In genomic region chr15:74865316-74865715, GRCh38 we compare ENCODE assay signal across 14 cellular contexts. TPM values are rescaled to one million over a fixed set of nuclear protein-coding genes. Genes with fewer than 3 reads are reported as not detected.
DNase-seq lines count a peak whose midpoint lies in the region; ATAC-seq, FAIRE-seq and TF ChIP-seq lines count a peak whose summit lies in the region.
"Had no signal": no experiment of that assay in that cellular context is flagged by ENCODE, and none has a peak within 500 bp of the region (broad histone marks: within the 10 kb centered on the region; RNA-seq: fewer than 3 reads in every experiment).

No MANE protein-coding gene starts in this region.

- CTCF ChIA-PET in A549 (lab: Yijun Ruan, JAX) = interaction anchor here (0.6 to 2.2 kb wide), 3 partner anchors 17 to 89 kb away, joined by 3 to 12 read pairs (median 5); no protein-coding TSS in a partner anchor
- CTCF ChIA-PET in CD8-positive, alpha-beta memory T cell (lab: Charles Lee) = no interaction called here

- no peaks in the 10 kb centered on the region for H3K27me3 ChIP-seq in CD8-positive, alpha-beta memory T cell (ENCODE audit: insufficient read depth, low read length, poor library complexity, severe bottlenecking)
- H3K27me3 ChIP-seq in mucosa of rectum (ENCODE audit: control insufficient read depth in 2 of 2, insufficient read depth in 2 of 2, low read length in 2 of 2) (no peaks in the 10 kb centered on the region), osteoblast (ENCODE audit: insufficient read depth, low read length) (no peaks in the 10 kb centered on the region)

- H2AFZ ChIP-seq in osteoblast (ENCODE audit: low read length) = no peak overlapping the region

- no peaks in the 10 kb centered on the region for H3K36me3 ChIP-seq in CD8-positive, alpha-beta memory T cell (ENCODE audit: insufficient read depth, low read length)
- H3K36me3 ChIP-seq in mucosa of rectum (ENCODE audit: control insufficient read depth in 2 of 2, insufficient read depth in 2 of 2, low read length in 2 of 2) = peaks cover 4 to 6% of the 10 kb centered on the region in 2 donors
- peaks cover 5% of the 10 kb centered on the region for H3K36me3 ChIP-seq in osteoblast (ENCODE audit: insufficient read depth, low read length)
- H3K36me3 ChIP-seq: prostate gland had no signal

- no peaks in the 10 kb centered on the region for H3K9me3 ChIP-seq in A549
- no peaks in the 10 kb centered on the region for H3K9me3 ChIP-seq in CD8-positive, alpha-beta memory T cell (ENCODE audit: low read length)
- no peaks in the 10 kb centered on the region for H3K9me3 ChIP-seq in mucosa of rectum (ENCODE audit: control insufficient read depth in 2 of 2, low read length in 2 of 2)
- no peaks in the 10 kb centered on the region for H3K9me3 ChIP-seq in osteoblast (ENCODE audit: low read depth, low read length)
- H3K9me3 ChIP-seq: prostate gland had no signal

- no peak for TF ChIP-seq POLR2A in A549 (IDR thresholded peaks at IDR 0.05; ENCODE audit: low read length)

- H3K4me2 ChIP-seq in A549 (no peak overlapping the region), osteoblast (ENCODE audit: insufficient read depth, low read length) (no peak overlapping the region)

- H3K4me3 ChIP-seq in A549 (no peak overlapping the region), mucosa of rectum (ENCODE audit: low read length in 2 of 2) (no peak overlapping the region), osteoblast (ENCODE audit: insufficient read depth, low read length) (no peak overlapping the region)
- no peak overlapping the region for H3K4me3 ChIP-seq in CD8-positive, alpha-beta memory T cell (ENCODE audit: low read length)
- H3K4me3 ChIP-seq: coronary artery, prostate gland had no signal

- peaks cover 60 to 74% (median 67%) of the 10 kb centered on the region in 3 donors for H3K4me1 Mint-ChIP-seq in CD8-positive, alpha-beta memory T cell

- TF ChIP-seq CTCF in A549 (IDR thresholded peaks at IDR 0.05) = no peak
- no peak for TF ChIP-seq CTCF in osteoblast (IDR thresholded peaks at IDR 0.05; ENCODE audit: extremely low read depth, low read depth, low read length)

- H3K27me3 Mint-ChIP-seq in CD8-positive, alpha-beta memory T cell = peaks cover 0 to 1% of the 10 kb centered on the region in 2 donors

- peaks cover 55% of the 10 kb centered on the region for H4K20me1 ChIP-seq in osteoblast (ENCODE audit: insufficient read depth, low read length)

- H3K9me3 Mint-ChIP-seq in CD8-positive, alpha-beta memory T cell = no peaks in the 10 kb centered on the region
- H3K9me3 Mint-ChIP-seq in activated naive CD4-positive, alpha-beta T cell treated with anti-CD3 and anti-CD28 coated beads, Interleukin-2, amount 50 U/mL, for 72 hours = no peaks in the 10 kb centered on the region

- H3K27ac Mint-ChIP-seq in CD8-positive, alpha-beta memory T cell = peak overlapping the region; percentile 42 to 94 (median 81)
- peak overlapping the region; percentile 32 to 78 for H3K27ac Mint-ChIP-seq in activated naive CD4-positive, alpha-beta T cell treated with anti-CD3 and anti-CD28 coated beads, Interleukin-2, amount 50 U/mL, for 72 hours

- DNase-seq in A549 (ENCODE audit: low read depth in 1 of 2, low spot score in 1 of 2) (no peak), osteoblast (ENCODE audit: insufficient read length, low spot score, missing footprints) (no peak), HUDEP-2 (lab: John Stamatoyannopoulos, UW; ENCODE audit: unreplicated experiment in 76 of 76) (no peak), cerebellar cortex (ENCODE audit: low spot score) (no peak)
- no peak for DNase-seq in CD8-positive, alpha-beta memory T cell
- no peak for DNase-seq in activated naive CD4-positive, alpha-beta T cell treated with anti-CD3 and anti-CD28 coated beads, Interleukin-2, amount 50 U/mL, for 72 hours (ENCODE audit: low spot score in 2 of 2)
- DNase-seq in activated CD4-positive, CD25-positive, alpha-beta regulatory T cell treated with anti-CD3 and anti-CD28 coated beads, Interleukin-2, amount 50 U/mL, for 72 hours = no peak
- DNase-seq: C1 segment of cervical spinal cord; MM.1S; NCI-H2171; stimulated activated CD4-positive, alpha-beta T cell treated with anti-CD3 and anti-CD28 coated beads, Interleukin-1b, Interleukin-23, amount 100 ng/mL, for 48 hours had no signal

- H3K36me3 Mint-ChIP-seq in CD8-positive, alpha-beta memory T cell = peaks cover 4 to 52% (median 10%) of the 10 kb centered on the region in 3 donors
- H3K36me3 Mint-ChIP-seq in activated naive CD4-positive, alpha-beta T cell treated with anti-CD3 and anti-CD28 coated beads, Interleukin-2, amount 50 U/mL, for 72 hours = peaks cover 10 to 17% of the 10 kb centered on the region in 2 donors

- peak overlapping the region in 3 of 7 donors; percentile 29 to 73 (median 61) for H3K4me3 Mint-ChIP-seq in CD8-positive, alpha-beta memory T cell

- H3K4me1 ChIP-seq in A549 (peaks cover 54% of the 10 kb centered on the region), mucosa of rectum (ENCODE audit: control insufficient read depth in 2 of 2, insufficient read depth in 2 of 2, low read length in 2 of 2) (peaks cover 56% of the 10 kb centered on the region in 2 donors), osteoblast (ENCODE audit: insufficient read depth, low read length) (peaks cover 20% of the 10 kb centered on the region)
- H3K4me1 ChIP-seq in CD8-positive, alpha-beta memory T cell (ENCODE audit: insufficient read depth, low read length) = peaks cover 66% of the 10 kb centered on the region

- 95% methylated on average over 2 of the region's 2 CpGs for WGBS in A549 (ENCODE audit: missing lambda C conversion rate)

- ATAC-seq in A549 = no peak
- no peak for ATAC-seq in activated naive CD4-positive, alpha-beta T cell treated with anti-CD3 and anti-CD28 coated beads, Interleukin-2, amount 50 U/mL, for 72 hours

- no peak for TF ChIP-seq EP300 in A549 (IDR thresholded peaks at IDR 0.05)

- peaks cover 73% of the 10 kb centered on the region for H3K79me2 ChIP-seq in osteoblast (ENCODE audit: insufficient read depth, low read length)

- H3K9ac ChIP-seq in mucosa of rectum (ENCODE audit: low read depth in 1 of 2, low read length in 2 of 2) = no peak overlapping the region

- H3K27ac ChIP-seq in A549 (peak overlapping the region; percentile 3 to 62; a peak in 2 of 6 replicates), mucosa of rectum (ENCODE audit: low read depth in 2 of 2, low read length in 2 of 2) (peak overlapping the region; percentile 48 to 63), osteoblast (ENCODE audit: low read depth, low read length) (no peak overlapping the region)
- H3K27ac ChIP-seq in CD8-positive, alpha-beta memory T cell (ENCODE audit: low read depth, low read length) = no peak overlapping the region
- H3K27ac ChIP-seq: coronary artery, prostate gland had no signal

- POLR2A ChIA-PET in A549 (lab: Yijun Ruan, JAX) = interaction anchor here (0.7 to 2.4 kb wide), 3 partner anchors 8 to 11 kb away, joined by 4 to 5 read pairs (median 4); partner anchors contain the start of gene SCAMP2
- POLR2A ChIA-PET in CD8-positive, alpha-beta memory T cell (lab: Charles Lee) = interaction anchor here (0.6 kb wide), 1 partner anchor 81 kb away, joined by 6 read pairs; no protein-coding TSS in a partner anchor

- TF ChIP-seq RAD21 in A549 (conservative IDR thresholded peaks at IDR 0.05 in 1 of 2, IDR thresholded peaks at IDR 0.05 in 1 of 2) = no peak

- FAIRE-seq in A549 (lab: Jason Lieb, UNC) = no peak

RNA-seq across cellular contexts. Expression of gene SCAMP2, which starts 7.8 kb away (rescaled TPM):
- polyA plus RNA-seq in A549 (2011; rRNA removed) = 128 TPM in 2 replicates
- polyA plus RNA-seq in A549 (2012; cell fraction: cytosol; rRNA removed) = 66.6 and 93.6 TPM in 2 replicates
- polyA plus RNA-seq in A549 (2012; cell fraction: nucleus; rRNA removed) = 96.7 and 99.0 TPM in 2 replicates
- 40.4 to 43.3 TPM (median 41.5 TPM) in 3 replicates for polyA plus RNA-seq in A549 (2017; fragmentation: RNase III; extraction: RNeasy Plus Mini Kit Qiagen cat#74134 plus additional on column Dnase treatment)
- polyA minus RNA-seq in A549 (2011; rRNA and poly(A)+ RNA removed) = 199 and 259 TPM in 2 replicates
- total RNA-seq in CD8-positive, alpha-beta memory T cell = 10 to 100 TPM; 82.8 to 84.2 TPM
- 154 TPM for polyA plus RNA-seq in CD8-positive, alpha-beta memory T cell
- 10 to 100 TPM; 79.5 to 92.7 TPM for total RNA-seq in activated naive CD4-positive, alpha-beta T cell treated with anti-CD3 and anti-CD28 coated beads, Interleukin-2, amount 50 U/mL, for 72 hours
- total RNA-seq in osteoblast = 23.9 and 28.3 TPM in 2 replicates

RNA-seq across cellular contexts. Expression of gene ULK3, which starts 22.4 kb away (rescaled TPM):
- polyA plus RNA-seq in A549 (2011; rRNA removed) = 48.9 and 58.4 TPM in 2 replicates
- polyA plus RNA-seq in A549 (2012; cell fraction: cytosol; rRNA removed) = 42.6 and 54.4 TPM in 2 replicates
- 338 and 363 TPM in 2 replicates for polyA plus RNA-seq in A549 (2012; cell fraction: nucleus; rRNA removed)
- polyA plus RNA-seq in A549 (2017; fragmentation: RNase III; extraction: RNeasy Plus Mini Kit Qiagen cat#74134 plus additional on column Dnase treatment) = 23.0 to 28.1 TPM (median 28.0 TPM) in 3 replicates
- polyA minus RNA-seq in A549 (2011; rRNA and poly(A)+ RNA removed) = 35.4 and 62.0 TPM in 2 replicates
- total RNA-seq in CD8-positive, alpha-beta memory T cell = 10 to 100 TPM; 53.9 to 60.1 TPM
- 43.1 TPM for polyA plus RNA-seq in CD8-positive, alpha-beta memory T cell
- total RNA-seq in activated naive CD4-positive, alpha-beta T cell treated with anti-CD3 and anti-CD28 coated beads, Interleukin-2, amount 50 U/mL, for 72 hours = 10 to 100 TPM; 37.6 to 50.3 TPM
- total RNA-seq in osteoblast = 19.4 and 21.4 TPM in 2 replicates

RNA-seq across cellular contexts. Expression of gene MPI, which starts 24.5 kb away (rescaled TPM):
- 53.7 and 74.4 TPM in 2 replicates for polyA plus RNA-seq in A549 (2011; rRNA removed)
- 42.7 and 49.7 TPM in 2 replicates for polyA plus RNA-seq in A549 (2012; cell fraction: cytosol; rRNA removed)
- polyA plus RNA-seq in A549 (2012; cell fraction: nucleus; rRNA removed) = 56.1 and 59.5 TPM in 2 replicates
- polyA plus RNA-seq in A549 (2017; fragmentation: RNase III; extraction: RNeasy Plus Mini Kit Qiagen cat#74134 plus additional on column Dnase treatment) = 32.9 to 39.9 TPM (median 39.4 TPM) in 3 replicates
- 79.0 and 112 TPM in 2 replicates for polyA minus RNA-seq in A549 (2011; rRNA and poly(A)+ RNA removed)
- 10 to 100 TPM; 40.4 to 43.0 TPM for total RNA-seq in CD8-positive, alpha-beta memory T cell
- polyA plus RNA-seq in CD8-positive, alpha-beta memory T cell = 61.1 TPM
- total RNA-seq in activated naive CD4-positive, alpha-beta T cell treated with anti-CD3 and anti-CD28 coated beads, Interleukin-2, amount 50 U/mL, for 72 hours = 10 to 100 TPM; 22.0 to 98.0 TPM
- 33.9 and 54.3 TPM in 2 replicates for total RNA-seq in osteoblast

RNA-seq across cellular contexts. Expression of gene CPLX3, which starts 38.9 kb away (rescaled TPM):
- polyA plus RNA-seq in A549 (2011; rRNA removed) (0.05 TPM in 1 of 2 replicates, not detected in the other), A549 (2017; fragmentation: RNase III; extraction: RNeasy Plus Mini Kit Qiagen cat#74134 plus additional on column Dnase treatment) (not detected in 3 replicates)
- polyA plus RNA-seq in A549 (2012; cell fraction: cytosol; rRNA removed) = not detected in 2 replicates
- 0.08 TPM in 1 of 2 replicates, not detected in the other for polyA plus RNA-seq in A549 (2012; cell fraction: nucleus; rRNA removed)
- polyA minus RNA-seq in A549 (2011; rRNA and poly(A)+ RNA removed) = not detected in 2 replicates
- not detected for total RNA-seq in CD8-positive, alpha-beta memory T cell
- not detected for polyA plus RNA-seq in CD8-positive, alpha-beta memory T cell
- total RNA-seq in activated naive CD4-positive, alpha-beta T cell treated with anti-CD3 and anti-CD28 coated beads, Interleukin-2, amount 50 U/mL, for 72 hours = under 1 TPM in 1 of 2 donors, not detected in 1; 0.25 TPM
- total RNA-seq in osteoblast = not detected in 2 replicates

RNA-seq across cellular contexts. Expression of gene FAM219B, which starts 41.3 kb away (rescaled TPM):
- polyA plus RNA-seq in A549 (2011; rRNA removed) = 46.2 and 65.3 TPM in 2 replicates
- polyA plus RNA-seq in A549 (2012; cell fraction: cytosol; rRNA removed) = 38.6 and 40.8 TPM in 2 replicates
- polyA plus RNA-seq in A549 (2012; cell fraction: nucleus; rRNA removed) = 96.5 and 128 TPM in 2 replicates
- polyA plus RNA-seq in A549 (2017; fragmentation: RNase III; extraction: RNeasy Plus Mini Kit Qiagen cat#74134 plus additional on column Dnase treatment) = 29.9 to 36.9 TPM (median 31.3 TPM) in 3 replicates
- polyA minus RNA-seq in A549 (2011; rRNA and poly(A)+ RNA removed) = 42.7 and 47.2 TPM in 2 replicates
- 10 to 100 TPM; 45.0 to 47.7 TPM for total RNA-seq in CD8-positive, alpha-beta memory T cell
- 32.3 TPM for polyA plus RNA-seq in CD8-positive, alpha-beta memory T cell
- total RNA-seq in activated naive CD4-positive, alpha-beta T cell treated with anti-CD3 and anti-CD28 coated beads, Interleukin-2, amount 50 U/mL, for 72 hours = 10 to 100 TPM; 61.7 to 66.2 TPM
- 36.6 and 46.3 TPM in 2 replicates for total RNA-seq in osteoblast

Comparison
In these comparisons a context has a peak if more than half of its experiments do, and no peak if none do; other contexts are left out.
1. H3K27ac ChIP-seq: peak in A549 (2 of 2) and mucosa of rectum (2 of 2); none in CD8-positive, alpha-beta memory T cell (single experiment) and osteoblast (single experiment).